6 cellular contexts compared by ENCODE assay signal in the genomic region with DNA sequence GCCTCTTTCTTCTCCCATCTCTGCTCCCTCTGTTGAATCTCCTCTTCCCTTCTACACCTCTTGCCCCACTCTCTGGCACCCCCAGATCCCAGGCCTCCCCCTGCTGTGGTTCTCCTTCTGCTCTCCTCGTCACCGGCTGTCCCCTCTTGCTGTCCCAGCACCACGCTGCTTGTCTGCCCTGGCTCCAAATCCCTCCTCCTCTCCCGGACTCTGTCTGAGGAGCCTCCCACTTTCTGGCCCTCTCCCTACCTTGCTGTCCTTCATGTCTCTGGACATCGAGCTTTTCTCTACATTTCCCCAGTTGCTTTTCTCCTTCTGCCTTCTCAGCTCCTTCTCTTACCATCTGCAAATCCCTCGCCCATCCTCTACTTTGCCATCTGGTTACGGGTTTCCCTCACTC. TPM values are rescaled to one million over a fixed set of nuclear protein-coding genes. Genes with fewer than 3 reads are reported as not detected.
DNase-seq lines count a peak whose midpoint lies in the region; TF ChIP-seq lines count a peak whose summit lies in the region.

No MANE protein-coding gene starts in this region.

- peaks cover 25% of the 10 kb centered on the region for H3K36me3 Mint-ChIP-seq in IgD-negative memory B cell
- H3K36me3 Mint-ChIP-seq in progenitor cell of endocrine pancreas (ENCODE audit: insufficient read depth), result peaks cover 14% of the 10 kb centered on the region

- no peak for TF ChIP-seq CTCF in coronary artery (IDR thresholded peaks at IDR 0.05)
- TF ChIP-seq CTCF in progenitor cell of endocrine pancreas (IDR thresholded peaks at IDR 0.05; ENCODE audit: unreplicated experiment), result no peak

- peak overlapping the region in 1 of 2 donors; percentile 84 for H3K27ac ChIP-seq in coronary artery

- peaks cover 14 to 21% (median 18%) of the 10 kb centered on the region in 3 donors for H3K4me1 Mint-ChIP-seq in IgD-negative memory B cell
- H3K4me1 Mint-ChIP-seq in progenitor cell of endocrine pancreas (ENCODE audit: low read depth), result peaks cover 10% of the 10 kb centered on the region

- H3K4me3 ChIP-seq in coronary artery, result peak overlapping the region; percentile 88

- peak overlapping the region; percentile 85 to 94 (median 94) for H3K4me3 Mint-ChIP-seq in IgD-negative memory B cell
- peak overlapping the region; percentile 70 for H3K4me3 Mint-ChIP-seq in progenitor cell of endocrine pancreas (ENCODE audit: low read depth)

- no peaks in the 10 kb centered on the region for H3K27me3 Mint-ChIP-seq in IgD-negative memory B cell
- no peaks in the 10 kb centered on the region for H3K27me3 Mint-ChIP-seq in progenitor cell of endocrine pancreas

- DNase-seq in coronary artery (ENCODE audit: low spot score) (no peak), progenitor cell of endocrine pancreas (ENCODE audit: low spot score, unreplicated experiment) (no peak), DMS153 treated with DMSO at 0.1 percent for 48 hours (lab: John Stamatoyannopoulos, UW; ENCODE audit: unreplicated experiment) (no peak), activated gamma-delta T cell (lab: John Stamatoyannopoulos, UW) (no peak), T-helper 9 cell (no peak)

- peak overlapping the region; percentile 64 to 87 (median 80) for H3K27ac Mint-ChIP-seq in IgD-negative memory B cell
- peak overlapping the region; percentile 19 for H3K27ac Mint-ChIP-seq in progenitor cell of endocrine pancreas

- H3K9me3 Mint-ChIP-seq in IgD-negative memory B cell (peaks cover 15 to 29% (median 27%) of the 10 kb centered on the region in 3 donors), progenitor cell of endocrine pancreas (ENCODE audit: low read depth) (peaks cover 6% of the 10 kb centered on the region)

RNA-seq across cellular contexts. Expression of gene ZNF347, which starts 1.3 kb away (rescaled TPM):
- polyA plus RNA-seq in IgD-negative memory B cell, result 8.6 TPM
- 17.2 and 18.3 TPM in 2 replicates for total RNA-seq in progenitor cell of endocrine pancreas

RNA-seq across cellular contexts. Expression of gene ZNF415, which starts 24.9 kb away (rescaled TPM):
- polyA plus RNA-seq in IgD-negative memory B cell, result 4.9 TPM
- total RNA-seq in progenitor cell of endocrine pancreas, result 13.6 and 18.1 TPM in 2 replicates

RNA-seq across cellular contexts. Expression of gene ZNF665, which starts 35.6 kb away (rescaled TPM):
- 8.2 TPM for polyA plus RNA-seq in IgD-negative memory B cell
- 8.5 and 9.4 TPM in 2 replicates for total RNA-seq in progenitor cell of endocrine pancreas

RNA-seq across cellular contexts. Expression of gene ZNF160, which starts 54.4 kb away (rescaled TPM):
- 23.0 TPM for polyA plus RNA-seq in IgD-negative memory B cell
- total RNA-seq in progenitor cell of endocrine pancreas, result 51.0 and 53.8 TPM in 2 replicates
